14 cellular contexts compared by ENCODE assay signal in the genomic region with DNA sequence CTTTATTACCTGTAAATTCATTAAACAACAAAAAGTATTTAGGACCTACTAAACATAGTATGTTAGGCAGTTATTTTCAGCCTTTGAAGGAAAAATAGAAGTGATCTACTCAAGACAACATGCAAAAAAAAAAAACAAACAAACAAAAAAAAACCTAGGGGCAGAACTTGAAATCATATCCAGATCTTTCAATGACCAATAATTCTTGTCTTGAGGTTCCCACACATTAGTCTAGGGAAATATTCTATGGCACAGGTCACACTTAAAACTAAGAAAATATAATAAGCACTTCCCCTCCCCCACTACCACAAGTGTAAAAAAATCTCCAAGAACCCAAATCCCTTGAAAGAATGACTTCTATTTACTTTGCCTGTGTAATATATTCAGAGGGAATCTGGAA. TPM values are rescaled to one million over a fixed set of nuclear protein-coding genes. Genes with fewer than 3 reads are reported as not detected.
DNase-seq lines count a peak whose midpoint lies in the region; ATAC-seq and TF ChIP-seq lines count a peak whose summit lies in the region.
"Had no signal": no experiment of that assay in that cellular context is flagged by ENCODE, and none has a peak within 500 bp of the region (broad histone marks: within the 10 kb centered on the region; RNA-seq: fewer than 3 reads in every experiment).

No MANE protein-coding gene starts in this region.

- peaks cover 64% of the 10 kb centered on the region for H3K4me1 Mint-ChIP-seq in CD4-positive, alpha-beta T cell (ENCODE audit: low read depth)
- peaks cover 69% of the 10 kb centered on the region for H3K4me1 Mint-ChIP-seq in activated naive CD8-positive, alpha-beta T cell treated with anti-CD3 and anti-CD28 coated beads, Interleukin-2, amount 50 U/mL, for 24 hours
- H3K4me1 Mint-ChIP-seq in neural crest cell (peaks cover 48% of the 10 kb centered on the region), H9 (peaks cover 52 to 53% of the 10 kb centered on the region in 2 experiments)

- H4K91ac ChIP-seq in trophoblast cell (ENCODE audit: low read depth, low read length) (no peak overlapping the region), H9 (ENCODE audit: insufficient read length, low read depth, low read length) (no peak overlapping the region)

- no peak overlapping the region for H3K4ac ChIP-seq in trophoblast cell (ENCODE audit: low read depth, low read length)
- no peak overlapping the region for H3K4ac ChIP-seq in H9 (ENCODE audit: low read depth, low read length)

- H2BK15ac ChIP-seq in H9 (ENCODE audit: low read depth, low read length) = no peak overlapping the region

- intact Hi-C loops in CD4-positive, alpha-beta T cell (cut with DNase I, micrococcal nuclease) = loop anchor here (5.0 to 10.0 kb wide), 5 partner anchors 88 to 1084 kb away; a partner anchor contains a TSS

- peaks cover 15% of the 10 kb centered on the region for H3K79me2 ChIP-seq in trophoblast cell (ENCODE audit: control insufficient read depth, insufficient read depth, low read length, poor library complexity)
- peaks cover 32% of the 10 kb centered on the region; the same call in 1 of the 2 replicates for H3K79me2 ChIP-seq in H9 (ENCODE audit: insufficient read depth, low read length)

- no peak overlapping the region for H2AK5ac ChIP-seq in trophoblast cell (ENCODE audit: low read length)
- no peak overlapping the region for H2AK5ac ChIP-seq in H9 (ENCODE audit: insufficient read length, low read length)

- peak overlapping the region; percentile 1 for H3K27ac Mint-ChIP-seq in CD4-positive, alpha-beta T cell
- H3K27ac Mint-ChIP-seq in activated naive CD8-positive, alpha-beta T cell treated with anti-CD3 and anti-CD28 coated beads, Interleukin-2, amount 50 U/mL, for 24 hours = peak overlapping the region; percentile 92
- no peak overlapping the region for H3K27ac Mint-ChIP-seq in neural crest cell (ENCODE audit: unreplicated experiment)
- peak overlapping the region in 1 of 3 experiments; percentile 75; a peak in 2 of 7 replicates for H3K27ac Mint-ChIP-seq in H9

- peak overlapping the region; percentile 47 for H3K4me3 Mint-ChIP-seq in CD4-positive, alpha-beta T cell
- peak overlapping the region; percentile 50 for H3K4me3 Mint-ChIP-seq in activated naive CD8-positive, alpha-beta T cell treated with anti-CD3 and anti-CD28 coated beads, Interleukin-2, amount 50 U/mL, for 24 hours
- H3K4me3 Mint-ChIP-seq in neural crest cell (peak overlapping the region; percentile 61), H9 (peak overlapping the region in 1 of 2 experiments; percentile 11; a peak in 3 of 5 replicates)

- peaks cover 2% of the 10 kb centered on the region for H3K23me2 ChIP-seq in H9 (ENCODE audit: insufficient read length, low read depth, low read length, poor library complexity, severe bottlenecking)

- no peak overlapping the region for H2AFZ ChIP-seq in trophoblast cell (ENCODE audit: insufficient read depth, low read length, poor library complexity)
- H2AFZ ChIP-seq in H9 (ENCODE audit: low read length) = no peak overlapping the region

- H2BK12ac ChIP-seq in trophoblast cell (ENCODE audit: low read length) = no peak overlapping the region
- H2BK12ac ChIP-seq in H9 (ENCODE audit: insufficient read length, low read depth, low read length) = no peak overlapping the region

- no peaks in the 10 kb centered on the region for H4K20me1 ChIP-seq in H9 (ENCODE audit: control insufficient read depth, insufficient read depth, insufficient read length)

- H3K9me3 Mint-ChIP-seq in CD4-positive, alpha-beta T cell = no peaks in the 10 kb centered on the region
- no peaks in the 10 kb centered on the region for H3K9me3 Mint-ChIP-seq in activated naive CD8-positive, alpha-beta T cell treated with anti-CD3 and anti-CD28 coated beads, Interleukin-2, amount 50 U/mL, for 24 hours
- no peaks in the 10 kb centered on the region for H3K9me3 Mint-ChIP-seq in neural crest cell
- no peaks in the 10 kb centered on the region; a peak in 2 of 5 replicates for H3K9me3 Mint-ChIP-seq in H9

- H4K12ac ChIP-seq in trophoblast cell (ENCODE audit: low read depth, low read length) = no peak overlapping the region

- H3K23ac ChIP-seq in trophoblast cell (ENCODE audit: low read length) (no peak overlapping the region), H9 (ENCODE audit: insufficient read length, low read depth, low read length) (no peak overlapping the region)

- no peak overlapping the region for H3T11ph ChIP-seq in H9 (ENCODE audit: low read length)

- POLR2A ChIA-PET in CD4-positive, alpha-beta T cell (lab: Charles Lee) = interaction anchor here (0.8 to 3.1 kb wide), 5 partner anchors 8 to 186 kb away, joined by 4 to 38 read pairs (median 4); no protein-coding TSS in a partner anchor
- POLR2A ChIA-PET in HEK293 (lab: Yijun Ruan, JAX) = interaction anchor here (1.1 kb wide), 1 partner anchor 122 kb away, joined by 4 read pairs; no protein-coding TSS in a partner anchor

- no peak overlapping the region for H2BK20ac ChIP-seq in H9 (ENCODE audit: low read depth, low read length, poor library complexity, severe bottlenecking)

- H3K4me2 ChIP-seq in trophoblast cell (ENCODE audit: low read length) = no peak overlapping the region
- H3K4me2 ChIP-seq in H9 (ENCODE audit: insufficient read depth, insufficient read length, low read length) = no peak overlapping the region

- H4K5ac ChIP-seq in H9 (ENCODE audit: insufficient read length, low read depth, low read length) = no peak overlapping the region

- H3K36me3 ChIP-seq in HEK293 (ENCODE audit: control insufficient read depth in 2 of 2, insufficient read depth in 1 of 2, low read length in 2 of 2) (no peaks in the 10 kb centered on the region), trophoblast cell (ENCODE audit: control insufficient read depth in 1 of 2, insufficient read depth in 2 of 2, low read length in 2 of 2) (peaks cover 3% of the 10 kb centered on the region in 2 experiments)
- H3K36me3 ChIP-seq: cardiac muscle cell had no signal

- ATAC-seq in CD4-positive, alpha-beta T cell (ENCODE audit: poor library complexity) = no peak
- no peak for ATAC-seq in activated naive CD8-positive, alpha-beta T cell treated with anti-CD3 and anti-CD28 coated beads, Interleukin-2, amount 50 U/mL, for 24 hours
- ATAC-seq in HG03442 (IDR thresholded peaks at IDR 0.05; ENCODE audit: unreplicated experiment) = no peak
- ATAC-seq: esophagus mucosa, HCT116 had no signal

- no peak overlapping the region for H3K18ac ChIP-seq in trophoblast cell (ENCODE audit: low read length)
- H3K18ac ChIP-seq in H9 (ENCODE audit: insufficient read length, low read depth, low read length) = no peak overlapping the region

- H2BK120ac ChIP-seq in trophoblast cell (ENCODE audit: insufficient read depth, low read length, poor library complexity) = no peak overlapping the region
- H2BK120ac ChIP-seq in H9 (ENCODE audit: low read depth, low read length, poor library complexity, severe bottlenecking) = no peak overlapping the region

- H3K36me3 Mint-ChIP-seq in CD4-positive, alpha-beta T cell (ENCODE audit: low read depth) = peaks cover 23% of the 10 kb centered on the region
- H3K36me3 Mint-ChIP-seq in activated naive CD8-positive, alpha-beta T cell treated with anti-CD3 and anti-CD28 coated beads, Interleukin-2, amount 50 U/mL, for 24 hours (ENCODE audit: low read depth) = peaks cover 17% of the 10 kb centered on the region
- H3K36me3 Mint-ChIP-seq in neural crest cell (ENCODE audit: low read depth) (peaks cover 4% of the 10 kb centered on the region), H9 (ENCODE audit: insufficient read depth in 1 of 3, low read depth in 3 of 3) (peaks cover 10 to 21% (median 14%) of the 10 kb centered on the region in 3 experiments)

- peaks cover 6% of the 10 kb centered on the region for H3K79me1 ChIP-seq in trophoblast cell (ENCODE audit: low read length)
- H3K79me1 ChIP-seq in H9 (ENCODE audit: insufficient read depth, low read depth, low read length, poor library complexity, severe bottlenecking) = peaks cover 11% of the 10 kb centered on the region

- no peak for DNase-seq in CD4-positive, alpha-beta T cell
- DNase-seq in activated naive CD8-positive, alpha-beta T cell treated with anti-CD3 and anti-CD28 coated beads, Interleukin-2, amount 50 U/mL, for 24 hours = no peak
- no peak for DNase-seq in neural crest cell (ENCODE audit: low read depth, low spot score)
- DNase-seq in trophoblast cell = no peak
- DNase-seq in H9 = no peak
- no peak for DNase-seq in DMS79 treated with DMSO at 0.1 percent for 48 hours (lab: John Stamatoyannopoulos, UW)
- DNase-seq: KBM-7, NCI-H2081, spleen had no signal

- no peak for TF ChIP-seq CTCF in CD4-positive, alpha-beta T cell (IDR thresholded peaks at IDR 0.05)
- no peak for TF ChIP-seq CTCF in HEK293 (tag by site-specific recombination; IDR thresholded peaks at IDR 0.05)
- TF ChIP-seq CTCF in neural crest cell (conservative IDR thresholded peaks at IDR 0.05) = no peak
- TF ChIP-seq CTCF in H9 (conservative IDR thresholded peaks at IDR 0.05) = no peak

- H3K9ac ChIP-seq in trophoblast cell (ENCODE audit: low read length) = no peak overlapping the region
- H3K9ac ChIP-seq in H9 (ENCODE audit: extremely low read depth, insufficient read length, low read length) = no peak overlapping the region

- peaks cover 18% of the 10 kb centered on the region for H3K4me1 ChIP-seq in HEK293 (ENCODE audit: control insufficient read depth, insufficient read depth, low read length)
- peaks cover 9% of the 10 kb centered on the region in 2 experiments for H3K4me1 ChIP-seq in trophoblast cell (ENCODE audit: control insufficient read depth in 1 of 2, insufficient read depth in 2 of 2, low read length in 2 of 2)
- H3K4me1 ChIP-seq in H9 (ENCODE audit: insufficient read depth, low read length) = peaks cover 3% of the 10 kb centered on the region; the same call in 1 of the 2 replicates

- H3K14ac ChIP-seq in trophoblast cell (ENCODE audit: low read length) (no peak overlapping the region), H9 (ENCODE audit: insufficient read depth, low read length) (no peak overlapping the region)

- no peak overlapping the region for H3K4me3 ChIP-seq in HEK293 (ENCODE audit: low read depth, low read length)
- no peak overlapping the region for H3K4me3 ChIP-seq in trophoblast cell (ENCODE audit: low read depth, low read length)
- H3K4me3 ChIP-seq: cardiac muscle cell had no signal

- no peak overlapping the region for H3K56ac ChIP-seq in H9 (ENCODE audit: insufficient read length, low read depth, low read length)

- H4K8ac ChIP-seq in trophoblast cell (ENCODE audit: low read depth, low read length) (no peak overlapping the region), H9 (replicated peaks; ENCODE audit: insufficient read length, low read depth, low read length) (no peak overlapping the region)

- H3K27me3 ChIP-seq in CD4-positive, alpha-beta T cell (ENCODE audit: control insufficient read depth, insufficient read depth, low read length) = no peaks in the 10 kb centered on the region
- no peaks in the 10 kb centered on the region for H3K27me3 ChIP-seq in trophoblast cell (ENCODE audit: insufficient read depth, low read length)
- H3K27me3 ChIP-seq in H9 (ENCODE audit: insufficient read depth, low read length) = no peaks in the 10 kb centered on the region
- H3K27me3 ChIP-seq: cardiac muscle cell, spleen had no signal

- H2BK5ac ChIP-seq in trophoblast cell (ENCODE audit: low read depth, low read length, poor library complexity) (no peak overlapping the region), H9 (ENCODE audit: insufficient read length, low read length) (no peak overlapping the region)

- no peaks in the 10 kb centered on the region for H3K27me3 Mint-ChIP-seq in CD4-positive, alpha-beta T cell
- H3K27me3 Mint-ChIP-seq in activated naive CD8-positive, alpha-beta T cell treated with anti-CD3 and anti-CD28 coated beads, Interleukin-2, amount 50 U/mL, for 24 hours = no peaks in the 10 kb centered on the region
- no peaks in the 10 kb centered on the region for H3K27me3 Mint-ChIP-seq in neural crest cell (ENCODE audit: low read depth)
- no peaks in the 10 kb centered on the region for H3K27me3 Mint-ChIP-seq in H9 (ENCODE audit: low read depth)

- CTCF ChIA-PET in CD4-positive, alpha-beta T cell (lab: Charles Lee) = interaction anchor here (1.3 to 3.0 kb wide), 2 partner anchors 91 to 187 kb away, joined by 5 to 10 read pairs; no protein-coding TSS in a partner anchor
- CTCF ChIA-PET in HEK293 (lab: Yijun Ruan, JAX) = no interaction called here

- H3K27ac ChIP-seq in CD4-positive, alpha-beta T cell (ENCODE audit: low read depth, low read length) = no peak overlapping the region
- no peak overlapping the region for H3K27ac ChIP-seq in HEK293 (ENCODE audit: extremely low read depth, low read depth, low read length)
- no peak overlapping the region for H3K27ac ChIP-seq in trophoblast cell (ENCODE audit: low read depth, low read length)
- H3K27ac ChIP-seq in H9 (ENCODE audit: insufficient read length, low read depth, low read length) = no peak overlapping the region
- H3K27ac ChIP-seq: cardiac muscle cell had no signal

- H3K9me3 ChIP-seq in CD4-positive, alpha-beta T cell (ENCODE audit: control insufficient read depth, low read length) = no peaks in the 10 kb centered on the region
- H3K9me3 ChIP-seq in HEK293 (ENCODE audit: control insufficient read depth, insufficient read depth, low read depth, low read length) (no peaks in the 10 kb centered on the region), trophoblast cell (ENCODE audit: insufficient read depth, low read depth, low read length) (no peaks in the 10 kb centered on the region), H9 (ENCODE audit: control insufficient read depth, low read depth, low read length) (no peaks in the 10 kb centered on the region)
- H3K9me3 ChIP-seq: spleen had no signal

RNA-seq across cellular contexts. Expression of a gene that starts 3.6 kb away (rescaled TPM):
- total RNA-seq in CD4-positive, alpha-beta T cell = 100 to 1,000 TPM; 257 to 274 TPM
- total RNA-seq in neural crest cell (47.3 and 52.1 TPM in 2 replicates), H9 (2021) (61.0 and 65.1 TPM in 2 replicates)
- polyA plus RNA-seq in trophoblast cell (2013) = 15.2 and 15.3 TPM in 2 replicates
